In genomic region chr2:229269146-229269545, GRCh38 we compare ENCODE assay signal across 15 cellular contexts. TPM values are rescaled to one million over a fixed set of nuclear protein-coding genes. Genes with fewer than 3 reads are reported as not detected.
DNase-seq lines count a peak whose midpoint lies in the region; ATAC-seq and TF ChIP-seq lines count a peak whose summit lies in the region.
"Had no signal": no experiment of that assay in that cellular context is flagged by ENCODE, and none has a peak within 500 bp of the region (broad histone marks: within the 10 kb centered on the region; RNA-seq: fewer than 3 reads in every experiment).

No MANE protein-coding gene starts in this region.

- no peak overlapping the region for H2AFZ ChIP-seq in neural progenitor cell (replicated peaks)

- peak overlapping the region; percentile 19 for H3K4me3 Mint-ChIP-seq in neural progenitor cell
- H3K4me3 Mint-ChIP-seq in type B pancreatic cell, result peak overlapping the region; percentile 27
- H3K4me3 Mint-ChIP-seq: activated naive CD8-positive, alpha-beta T cell treated with anti-CD3 and anti-CD28 coated beads, Interleukin-2, amount 50 U/mL, for 24 hours; CD4-positive, alpha-beta T cell had no signal

- no peak for TF ChIP-seq CTCF in fibroblast of villous mesenchyme (IDR thresholded peaks at IDR 0.05; ENCODE audit: insufficient read depth, low read depth, low read length)
- peak; percentile 15 for TF ChIP-seq CTCF in neural progenitor cell (IDR thresholded peaks at IDR 0.05)
- TF ChIP-seq CTCF in type B pancreatic cell (conservative IDR thresholded peaks at IDR 0.05), result no peak

- H3K4me2 ChIP-seq in neural progenitor cell, result no peak overlapping the region

- H3K27ac Mint-ChIP-seq in neural progenitor cell (no peak overlapping the region), type B pancreatic cell (no peak overlapping the region)
- H3K27ac Mint-ChIP-seq: activated naive CD8-positive, alpha-beta T cell treated with anti-CD3 and anti-CD28 coated beads, Interleukin-2, amount 50 U/mL, for 24 hours; CD4-positive, alpha-beta T cell had no signal

- H3K4me1 Mint-ChIP-seq in neural progenitor cell (peaks cover 3% of the 10 kb centered on the region), type B pancreatic cell (ENCODE audit: unreplicated experiment) (peaks cover 6% of the 10 kb centered on the region)
- H3K4me1 Mint-ChIP-seq: activated naive CD8-positive, alpha-beta T cell treated with anti-CD3 and anti-CD28 coated beads, Interleukin-2, amount 50 U/mL, for 24 hours had no signal

- H3K27me3 ChIP-seq in adipocyte (replicated peaks; ENCODE audit: control insufficient read depth, insufficient read depth, low read length), result no peaks in the 10 kb centered on the region
- H3K27me3 ChIP-seq in neural progenitor cell, result peaks cover 44% of the 10 kb centered on the region

- H3K4me3 ChIP-seq in adipocyte (ENCODE audit: low read length), result peak overlapping the region; percentile 84
- peak overlapping the region; percentile 82 for H3K4me3 ChIP-seq in fibroblast of villous mesenchyme (ENCODE audit: low read depth, low read length)
- no peak overlapping the region for H3K4me3 ChIP-seq in neural progenitor cell

- no peak overlapping the region for H3K9ac ChIP-seq in adipocyte (ENCODE audit: low read length)
- no peak overlapping the region for H3K9ac ChIP-seq in neural progenitor cell

- H3F3A ChIP-seq in neural progenitor cell (ENCODE audit: low read depth), result peaks cover 8% of the 10 kb centered on the region

- ATAC-seq in GM21619 (IDR thresholded peaks at IDR 0.05; ENCODE audit: unreplicated experiment), result no peak
- ATAC-seq: activated naive CD8-positive, alpha-beta T cell treated with anti-CD3 and anti-CD28 coated beads, Interleukin-2, amount 50 U/mL, for 24 hours had no signal

- H3K36me3 Mint-ChIP-seq in neural progenitor cell (no peaks in the 10 kb centered on the region), type B pancreatic cell (no peaks in the 10 kb centered on the region)

- no peaks in the 10 kb centered on the region for H3K9me3 ChIP-seq in adipocyte (ENCODE audit: control insufficient read depth, low read length)
- H3K9me3 ChIP-seq in neural progenitor cell (ENCODE audit: low read depth), result no peaks in the 10 kb centered on the region

- no peak overlapping the region for H3K27ac ChIP-seq in neural progenitor cell
- H3K27ac ChIP-seq in caudate nucleus (ENCODE audit: low read depth, low read length), result no peak overlapping the region

- H3K36me3 ChIP-seq in adipocyte (ENCODE audit: control insufficient read depth, insufficient read depth, low read length, severe bottlenecking), result no peaks in the 10 kb centered on the region
- H3K36me3 ChIP-seq in neural progenitor cell, result no peaks in the 10 kb centered on the region

- no peaks in the 10 kb centered on the region for H3K79me2 ChIP-seq in neural progenitor cell (ENCODE audit: low read depth)

- no peaks in the 10 kb centered on the region for H4K20me1 ChIP-seq in neural progenitor cell (ENCODE audit: low read depth)

- H3K4me1 ChIP-seq in adipocyte (ENCODE audit: control insufficient read depth, insufficient read depth, low read length) (peaks cover 38% of the 10 kb centered on the region), neural progenitor cell (no peaks in the 10 kb centered on the region)

- H3K9me3 Mint-ChIP-seq in neural progenitor cell (no peaks in the 10 kb centered on the region), type B pancreatic cell (no peaks in the 10 kb centered on the region)
- H3K9me3 Mint-ChIP-seq: activated naive CD8-positive, alpha-beta T cell treated with anti-CD3 and anti-CD28 coated beads, Interleukin-2, amount 50 U/mL, for 24 hours; CD4-positive, alpha-beta T cell had no signal

- DNase-seq in adipocyte (ENCODE audit: low read depth) (no peak), fibroblast of villous mesenchyme (ENCODE audit: low read depth) (no peak), neural progenitor cell (ENCODE audit: low spot score) (no peak), type B pancreatic cell (ENCODE audit: extremely low spot score, unreplicated experiment) (no peak), caudate nucleus (lab: John Stamatoyannopoulos, UW) (no peak), NCI-H1092 (lab: John Stamatoyannopoulos, UW) (no peak)
- no peak for DNase-seq in activated CD4-positive, alpha-beta T cell treated with anti-CD3 and anti-CD28 coated beads, Interleukin-2, amount 50 U/mL, for 48 hours
- DNase-seq: activated CD4-positive, CD25-positive, alpha-beta regulatory T cell treated with anti-CD3 and anti-CD28 coated beads, Interleukin-2, amount 50 U/mL, for 72 hours; activated naive CD8-positive, alpha-beta T cell treated with anti-CD3 and anti-CD28 coated beads, Interleukin-2, amount 50 U/mL, for 24 hours; CD4-positive, alpha-beta T cell; NCI-H187; NCI-H524; T-helper 2 cell had no signal

- H3K27me3 Mint-ChIP-seq in neural progenitor cell (ENCODE audit: insufficient read depth, low read depth) (peaks cover 7% of the 10 kb centered on the region), type B pancreatic cell (peaks cover 60% of the 10 kb centered on the region)

RNA-seq across cellular contexts. Expression of gene PID1, which starts 1.9 kb away (rescaled TPM):
- total RNA-seq in fibroblast of villous mesenchyme (12.1 and 16.4 TPM in 2 replicates), neural progenitor cell (ENCODE audit: low replicate concordance) (0.90 and 1.4 TPM in 2 replicates), type B pancreatic cell (ENCODE audit: low replicate concordance) (0.79 and 0.92 TPM in 2 replicates)
- total RNA-seq: osteocyte had no signal
